1 cellular context compared by ENCODE assay signal in the genomic region with DNA sequence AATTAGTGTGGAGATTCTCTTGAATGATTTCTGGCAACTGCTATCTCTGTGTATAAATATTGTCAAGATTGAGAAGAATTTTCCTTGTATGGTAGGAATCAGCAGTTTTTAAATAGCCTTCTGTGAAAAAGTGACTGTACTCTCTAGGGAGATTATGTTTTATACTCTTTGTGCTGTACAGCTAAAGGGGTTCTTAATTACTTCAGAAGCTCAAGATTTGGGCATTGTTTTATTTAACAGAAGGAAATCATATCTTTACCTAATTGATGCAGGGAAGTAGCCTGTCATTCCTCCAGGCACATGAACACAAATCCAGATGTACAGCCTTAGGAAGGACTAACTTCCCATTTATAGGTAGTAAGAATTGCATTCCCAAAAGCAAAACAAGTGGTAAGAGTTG.
TF ChIP-seq lines count a peak whose summit lies in the region.

No MANE protein-coding gene starts in this region.

TF ChIP-seq in IMR-90, 13 proteins besides CTCF, POLR2A, EP300 and RAD21:
- TF ChIP-seq FOS (IDR thresholded peaks at IDR 0.05; ENCODE audit: low read depth, low read length) (no peak), BHLHE40 (IDR thresholded peaks at IDR 0.05; ENCODE audit: low read depth, low read length) (no peak), RFX5 (IDR thresholded peaks at IDR 0.05; ENCODE audit: low read depth, low read length) (no peak), CEBPB (IDR thresholded peaks at IDR 0.05; ENCODE audit: low read depth, low read length) (no peak), CHD1 (IDR thresholded peaks at IDR 0.05; ENCODE audit: low read depth, low read length) (no peak), MAZ (IDR thresholded peaks at IDR 0.05; ENCODE audit: borderline replicate concordance, low read depth, low read length) (no peak), SMC3 (IDR thresholded peaks at IDR 0.05; ENCODE audit: low read depth, low read length) (no peak), RCOR1 (IDR thresholded peaks at IDR 0.05; ENCODE audit: insufficient replicate concordance, low read length) (no peak), MAFK (IDR thresholded peaks at IDR 0.05; ENCODE audit: low read depth, low read length) (no peak)
- TF ChIP-seq, protein P1, sequence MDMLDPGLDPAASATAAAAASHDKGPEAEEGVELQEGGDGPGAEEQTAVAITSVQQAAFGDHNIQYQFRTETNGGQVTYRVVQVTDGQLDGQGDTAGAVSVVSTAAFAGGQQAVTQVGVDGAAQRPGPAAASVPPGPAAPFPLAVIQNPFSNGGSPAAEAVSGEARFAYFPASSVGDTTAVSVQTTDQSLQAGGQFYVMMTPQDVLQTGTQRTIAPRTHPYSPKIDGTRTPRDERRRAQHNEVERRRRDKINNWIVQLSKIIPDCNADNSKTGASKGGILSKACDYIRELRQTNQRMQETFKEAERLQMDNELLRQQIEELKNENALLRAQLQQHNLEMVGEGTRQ (IDR thresholded peaks at IDR 0.05; ENCODE audit: low read depth, low read length), result no peak
